ENCODE assay signal across 10 cellular contexts in genomic region chr3:44105571-44105970, GRCh38.
"Had no signal": no experiment of that assay in that cellular context is flagged by ENCODE, and none has a peak within 500 bp of the region (broad histone marks: within the 10 kb centered on the region; RNA-seq: fewer than 3 reads in every experiment).

No MANE protein-coding gene starts in this region.

- H3K36me3 ChIP-seq: gastroesophageal sphincter, tibial nerve had no signal

- H3K27ac ChIP-seq: gastroesophageal sphincter, tibial nerve had no signal

- H3K4me3 Mint-ChIP-seq: activated T-helper 17 cell treated with anti-CD3 and anti-CD28 coated beads, Interleukin-2, amount 50 U/mL, for 72 hours; natural killer cell treated with Interleukin-12 subunit alpha and Interleukin-12 subunit beta and Interleukin-15 and Interleukin-18, amount 100 ng/mL, for 72 hours; WTC11 had no signal

- H3K4me3 ChIP-seq: gastroesophageal sphincter, tibial nerve had no signal

- H3K9me3 ChIP-seq: gastroesophageal sphincter, tibial nerve had no signal

- ATAC-seq: gastroesophageal sphincter, left ventricle myocardium superior, WTC11 had no signal

- H3K4me1 Mint-ChIP-seq: activated T-helper 17 cell treated with anti-CD3 and anti-CD28 coated beads, Interleukin-2, amount 50 U/mL, for 72 hours had no signal

- H3K9me3 Mint-ChIP-seq: activated T-helper 17 cell treated with anti-CD3 and anti-CD28 coated beads, Interleukin-2, amount 50 U/mL, for 72 hours; natural killer cell treated with Interleukin-12 subunit alpha and Interleukin-12 subunit beta and Interleukin-15 and Interleukin-18, amount 100 ng/mL, for 72 hours; WTC11 had no signal

- DNase-seq: erythroblast; left ventricle myocardium superior; posterior cingulate gyrus; retina; stimulated activated naive CD4-positive, alpha-beta T cell had no signal

- H3K27ac Mint-ChIP-seq: activated T-helper 17 cell treated with anti-CD3 and anti-CD28 coated beads, Interleukin-2, amount 50 U/mL, for 72 hours; natural killer cell treated with Interleukin-12 subunit alpha and Interleukin-12 subunit beta and Interleukin-15 and Interleukin-18, amount 100 ng/mL, for 72 hours; WTC11 had no signal

- H3K36me3 Mint-ChIP-seq: natural killer cell treated with Interleukin-12 subunit alpha and Interleukin-12 subunit beta and Interleukin-15 and Interleukin-18, amount 100 ng/mL, for 72 hours; WTC11 had no signal
